In genomic region chr2:33518929-33519328, GRCh38 we compare ENCODE assay signal across 24 cellular contexts. TPM values are rescaled to one million over a fixed set of nuclear protein-coding genes. Genes with fewer than 3 reads are reported as not detected.
DNase-seq lines count a peak whose midpoint lies in the region; ATAC-seq, FAIRE-seq and TF ChIP-seq lines count a peak whose summit lies in the region.
"Had no signal": no experiment of that assay in that cellular context is flagged by ENCODE, and none has a peak within 500 bp of the region (broad histone marks: within the 10 kb centered on the region; RNA-seq: fewer than 3 reads in every experiment).

No MANE protein-coding gene starts in this region.

- H3K23ac ChIP-seq in IMR-90 (ENCODE audit: low read depth, low read length) (no peak overlapping the region), neuronal stem cell (ENCODE audit: low read depth, low read length, poor library complexity) (no peak overlapping the region)

- TF ChIP-seq RAD21 in IMR-90 (IDR thresholded peaks at IDR 0.05; ENCODE audit: low read length), result no peak

- no peak overlapping the region for H3K14ac ChIP-seq in IMR-90 (replicated peaks; ENCODE audit: low read depth, low read length)
- H3K14ac ChIP-seq in neuronal stem cell (ENCODE audit: low read length), result no peak overlapping the region

- no peak overlapping the region for H2BK12ac ChIP-seq in neuronal stem cell (ENCODE audit: low read length)

- H2BK15ac ChIP-seq in IMR-90 (ENCODE audit: low read depth, low read length), result no peak overlapping the region
- no peak overlapping the region for H2BK15ac ChIP-seq in neuronal stem cell (ENCODE audit: low read length)

- H3K4me3 Mint-ChIP-seq in astrocyte (ENCODE audit: unreplicated experiment), result no peak overlapping the region
- H3K4me3 Mint-ChIP-seq: activated naive CD8-positive, alpha-beta T cell treated with anti-CD3 and anti-CD28 coated beads, Interleukin-2, amount 10 ng/mL, durations not matched to agents 7 days and 5 days; CD4-positive, alpha-beta T cell; natural killer cell treated with Interleukin-12 subunit alpha and Interleukin-12 subunit beta and Interleukin-15 and Interleukin-18, amount 100 ng/mL, for 72 hours; stimulated activated effector memory CD8-positive, alpha-beta T cell treated with anti-CD3 and anti-CD28 coated beads, Interleukin-12 subunit alpha, Interleukin-12 subunit beta, amount 100 ng/mL, for 72 hours had no signal

- H3K18ac ChIP-seq in IMR-90 (ENCODE audit: low read depth, low read length) (no peak overlapping the region; the same call in 1 of the 2 replicates), neuronal stem cell (ENCODE audit: low read length) (no peak overlapping the region)

- H3K9me3 ChIP-seq in IMR-90 (ENCODE audit: control insufficient read depth, insufficient read depth, low read length), result no peaks in the 10 kb centered on the region
- H3K9me3 ChIP-seq in astrocyte (ENCODE audit: insufficient read depth, low read depth, low read length), result no peaks in the 10 kb centered on the region
- no peaks in the 10 kb centered on the region for H3K9me3 ChIP-seq in neuronal stem cell (replicated peaks in 1 of 2; ENCODE audit: control insufficient read depth in 2 of 2, insufficient read depth in 1 of 2, low read depth in 1 of 2, low read length in 2 of 2)
- no peaks in the 10 kb centered on the region for H3K9me3 ChIP-seq in left lung
- H3K9me3 ChIP-seq: sigmoid colon, testis had no signal

- H3K9ac ChIP-seq in IMR-90 (ENCODE audit: low read depth, low read length), result no peak overlapping the region
- H3K9ac ChIP-seq in astrocyte (ENCODE audit: low read length), result no peak overlapping the region
- no peak overlapping the region for H3K9ac ChIP-seq in neuronal stem cell (ENCODE audit: low read depth, low read length, poor library complexity)
- H3K9ac ChIP-seq: parathyroid adenoma had no signal

- no peak overlapping the region for H3K27ac Mint-ChIP-seq in astrocyte (ENCODE audit: unreplicated experiment)
- H3K27ac Mint-ChIP-seq: activated naive CD8-positive, alpha-beta T cell treated with anti-CD3 and anti-CD28 coated beads, Interleukin-2, amount 10 ng/mL, durations not matched to agents 7 days and 5 days; activated T-helper 2 cell treated with anti-CD3 and anti-CD28 coated beads, Interferon-gamma antibody, Interleukin-2, Interleukin-4, amounts not matched to agents 10 μg/mL and 5 μg/mL and 100 μg/mL, durations not matched to agents 14 hours and 24 hours and 36 hours; CD4-positive, alpha-beta T cell; natural killer cell treated with Interleukin-12 subunit alpha and Interleukin-12 subunit beta and Interleukin-15 and Interleukin-18, amount 100 ng/mL, for 72 hours; stimulated activated effector memory CD8-positive, alpha-beta T cell treated with anti-CD3 and anti-CD28 coated beads, Interleukin-12 subunit alpha, Interleukin-12 subunit beta, amount 100 ng/mL, for 72 hours had no signal

- H2BK20ac ChIP-seq in IMR-90 (ENCODE audit: low read depth, low read length), result no peak overlapping the region

- H4K8ac ChIP-seq in IMR-90 (ENCODE audit: low read depth in 2 of 2, low read length in 2 of 2) (no peak overlapping the region), neuronal stem cell (ENCODE audit: low read depth, low read length) (no peak overlapping the region)

- H3K79me1 ChIP-seq in IMR-90 (ENCODE audit: low read depth in 1 of 2, low read length in 2 of 2) (no peaks in the 10 kb centered on the region), neuronal stem cell (ENCODE audit: low read depth, low read length) (no peaks in the 10 kb centered on the region)

- H2BK5ac ChIP-seq in IMR-90 (ENCODE audit: low read depth, low read length, poor library complexity, severe bottlenecking) (no peak overlapping the region), neuronal stem cell (ENCODE audit: low read length) (no peak overlapping the region)

- in situ Hi-C loops in IMR-90 (cut with MboI; ENCODE audit: low sequenced_read_pairs), result no loop called here

- H3K4me1 Mint-ChIP-seq in astrocyte (ENCODE audit: low read depth, unreplicated experiment), result peaks cover 4% of the 10 kb centered on the region
- H3K4me1 Mint-ChIP-seq: activated naive CD8-positive, alpha-beta T cell treated with anti-CD3 and anti-CD28 coated beads, Interleukin-2, amount 10 ng/mL, durations not matched to agents 7 days and 5 days; stimulated activated effector memory CD8-positive, alpha-beta T cell treated with anti-CD3 and anti-CD28 coated beads, Interleukin-12 subunit alpha, Interleukin-12 subunit beta, amount 100 ng/mL, for 72 hours had no signal

- dilution Hi-C loops in IMR-90 (cut with HindIII; ENCODE audit: low sequenced_read_pairs, unreplicated experiment), result no loop called here

- no peak for TF ChIP-seq POLR2A in IMR-90 (IDR thresholded peaks at IDR 0.05; ENCODE audit: low read depth, low read length)

- no peak overlapping the region for H3K4me2 ChIP-seq in IMR-90 (ENCODE audit: low read depth, low read length)
- no peak overlapping the region for H3K4me2 ChIP-seq in astrocyte (ENCODE audit: low read length)
- H3K4me2 ChIP-seq in neuronal stem cell (ENCODE audit: insufficient read depth, low read length, poor library complexity, severe bottlenecking), result no peak overlapping the region

- intact Hi-C loops in IMR-90 (cut with micrococcal nuclease), result no loop called here
- intact Hi-C loops in left lung (cut with DNase I), result no loop called here

- 0 out of 2 replicates have a peak overlapping the region, but pooled peaks have one; percentile 21 for H4K91ac ChIP-seq in IMR-90 (ENCODE audit: insufficient read depth, low read depth, low read length)
- no peak overlapping the region for H4K91ac ChIP-seq in neuronal stem cell (ENCODE audit: low read depth, low read length, poor library complexity)

- H4K20me1 ChIP-seq in IMR-90 (ENCODE audit: insufficient read depth, low read length), result no peaks in the 10 kb centered on the region
- H4K20me1 ChIP-seq in astrocyte (ENCODE audit: insufficient read depth, low read length), result no peaks in the 10 kb centered on the region

- DNase-seq in AG10803 (ENCODE audit: low read depth) (peak; percentile 64), IMR-90 (peak; percentile 83), astrocyte (ENCODE audit: low read depth) (peak; percentile 32), fibroblast of pulmonary artery (ENCODE audit: low read depth) (peak; percentile 54), neuronal stem cell (ENCODE audit: low spot score) (no peak), COR-L47 (lab: John Stamatoyannopoulos, UW) (no peak), left lung (no peak), NCI-H2171 treated with DMSO at 0.1 percent for 48 hours (lab: John Stamatoyannopoulos, UW) (no peak)
- DNase-seq: activated CD8-positive, alpha-beta memory T cell treated with anti-CD3 and anti-CD28 coated beads, Interleukin-2, amount 50 U/mL, for 4 hours; activated naive CD8-positive, alpha-beta T cell treated with anti-CD3 and anti-CD28 coated beads, Interleukin-2, amount 10 ng/mL, durations not matched to agents 7 days and 5 days; CD4-positive, alpha-beta T cell; DMS79; Kasumi-1; left cardiac atrium; NCI-H146; SIG-M5; sigmoid colon; testis had no signal

- POLR2A ChIA-PET in IMR-90 (lab: Charles Lee; ENCODE audit: unreplicated experiment), result no interaction called here

- peaks cover 2% of the 10 kb centered on the region; the same call in 1 of the 2 replicates for H3K4me1 ChIP-seq in IMR-90 (ENCODE audit: control insufficient read depth, insufficient read depth, low read length)
- no peaks in the 10 kb centered on the region for H3K4me1 ChIP-seq in astrocyte (ENCODE audit: insufficient read depth, low read length)
- H3K4me1 ChIP-seq in neuronal stem cell (ENCODE audit: control insufficient read depth in 2 of 2, insufficient read depth in 1 of 2, low read depth in 1 of 2, low read length in 2 of 2), result peaks cover 0 to 3% of the 10 kb centered on the region in 2 donors
- no peaks in the 10 kb centered on the region for H3K4me1 ChIP-seq in left lung
- H3K4me1 ChIP-seq: parathyroid adenoma, testis had no signal

- no peaks in the 10 kb centered on the region for H3K9me3 Mint-ChIP-seq in astrocyte (ENCODE audit: unreplicated experiment)
- H3K9me3 Mint-ChIP-seq: activated naive CD8-positive, alpha-beta T cell treated with anti-CD3 and anti-CD28 coated beads, Interleukin-2, amount 10 ng/mL, durations not matched to agents 7 days and 5 days; activated T-helper 2 cell treated with anti-CD3 and anti-CD28 coated beads, Interferon-gamma antibody, Interleukin-2, Interleukin-4, amounts not matched to agents 10 μg/mL and 5 μg/mL and 100 μg/mL, durations not matched to agents 14 hours and 24 hours and 36 hours; CD4-positive, alpha-beta T cell; natural killer cell treated with Interleukin-12 subunit alpha and Interleukin-12 subunit beta and Interleukin-15 and Interleukin-18, amount 100 ng/mL, for 72 hours; stimulated activated effector memory CD8-positive, alpha-beta T cell treated with anti-CD3 and anti-CD28 coated beads, Interleukin-12 subunit alpha, Interleukin-12 subunit beta, amount 100 ng/mL, for 72 hours had no signal

- H3K27ac ChIP-seq in IMR-90 (ENCODE audit: insufficient read depth, low read length) (no peak overlapping the region), astrocyte (ENCODE audit: low read depth, low read length) (no peak overlapping the region), neuronal stem cell (replicated peaks; ENCODE audit: low read length) (no peak overlapping the region), left lung (no peak overlapping the region)
- H3K27ac ChIP-seq: parathyroid adenoma, sigmoid colon, testis had no signal

- FAIRE-seq in astrocyte (lab: Jason Lieb, UNC), result no peak
- FAIRE-seq: endothelial cell of umbilical vein, H1 had no signal

- no peak overlapping the region for H2AK5ac ChIP-seq in IMR-90 (ENCODE audit: low read depth, low read length)
- H2AK5ac ChIP-seq in neuronal stem cell (ENCODE audit: low read depth, low read length), result no peak overlapping the region

- TF ChIP-seq CTCF in AG10803 (conservative IDR thresholded peaks at IDR 0.05; ENCODE audit: low read length), result no peak
- TF ChIP-seq CTCF in IMR-90 (conservative IDR thresholded peaks at IDR 0.05; ENCODE audit: low read depth, low read length), result no peak
- TF ChIP-seq CTCF in astrocyte (IDR thresholded peaks at IDR 0.05; ENCODE audit: insufficient read depth, low read depth, low read length), result no peak
- no peak for TF ChIP-seq CTCF in fibroblast of pulmonary artery (IDR thresholded peaks at IDR 0.05; ENCODE audit: low read length, missing control alignments)
- no peak for TF ChIP-seq CTCF in left lung (IDR thresholded peaks at IDR 0.05)

- H3K27me3 ChIP-seq in IMR-90 (ENCODE audit: control insufficient read depth, insufficient read depth, low read length) (no peaks in the 10 kb centered on the region), astrocyte (ENCODE audit: insufficient read depth, low read length) (no peaks in the 10 kb centered on the region), neuronal stem cell (ENCODE audit: control insufficient read depth in 3 of 3, insufficient read depth in 3 of 3, low read depth in 1 of 3, low read length in 3 of 3) (no peaks in the 10 kb centered on the region), left lung (no peaks in the 10 kb centered on the region)
- H3K27me3 ChIP-seq: sigmoid colon, testis had no signal

- H3K9me1 ChIP-seq in IMR-90 (ENCODE audit: insufficient read depth, low read length), result no peaks in the 10 kb centered on the region

- H2AFZ ChIP-seq in IMR-90 (replicated peaks; ENCODE audit: low read length, poor library complexity) (no peak overlapping the region), astrocyte (ENCODE audit: low read depth, low read length) (no peak overlapping the region), neuronal stem cell (ENCODE audit: low read length) (no peak overlapping the region)
- H2AFZ ChIP-seq: parathyroid adenoma had no signal

- WGBS in IMR-90 (ENCODE audit: extremely low coverage in 2 of 2, insufficient read length in 1 of 2), 2 experiments, result no CpG with 5 or more reads among the region's 1 CpG
- no CpG with 5 or more reads among the region's 1 CpG for WGBS in neuronal stem cell (ENCODE audit: extremely low coverage in 2 of 2, insufficient read length in 2 of 2, insufficient replicate concordance in 1 of 2), 2 donors

- 0 out of 2 replicates have a peak overlapping the region, but pooled peaks have one; percentile 37 for H2BK120ac ChIP-seq in IMR-90 (ENCODE audit: low read depth, low read length)
- no peak overlapping the region for H2BK120ac ChIP-seq in neuronal stem cell (ENCODE audit: low read depth, low read length)

- no peak overlapping the region for H3K4ac ChIP-seq in IMR-90 (ENCODE audit: low read depth, low read length)
- H3K4ac ChIP-seq in neuronal stem cell (ENCODE audit: low read length), result no peak overlapping the region

- H2AK9ac ChIP-seq in IMR-90 (replicated peaks; ENCODE audit: low read depth, low read length, poor library complexity), result no peak overlapping the region

- no peak overlapping the region for H3K56ac ChIP-seq in IMR-90 (ENCODE audit: extremely low read depth, insufficient read depth, low read length)

- ATAC-seq in IMR-90 (ENCODE audit: low read depth) (peak; percentile 82), left lung (no peak)
- ATAC-seq: left cardiac atrium; natural killer cell treated with Interleukin-12 subunit alpha and Interleukin-12 subunit beta and Interleukin-15 and Interleukin-18, amount 100 ng/mL, for 72 hours; stimulated activated effector memory CD8-positive, alpha-beta T cell treated with anti-CD3 and anti-CD28 coated beads, Interleukin-12 subunit alpha, Interleukin-12 subunit beta, amount 100 ng/mL, for 72 hours had no signal

- CTCF ChIA-PET in IMR-90 (lab: Yijun Ruan, JAX), result interaction anchor here (1.0 to 1.5 kb wide), 2 partner anchors 11 to 43 kb away, joined by 3 to 5 read pairs; no protein-coding TSS in a partner anchor

- no peak overlapping the region for H4K5ac ChIP-seq in IMR-90 (ENCODE audit: low read depth, low read length)

- no peaks in the 10 kb centered on the region for H3K36me3 Mint-ChIP-seq in astrocyte (ENCODE audit: low read depth, unreplicated experiment)

- no peaks in the 10 kb centered on the region for H3K79me2 ChIP-seq in astrocyte (ENCODE audit: insufficient read depth, low read length)
- H3K79me2 ChIP-seq: parathyroid adenoma had no signal

- BruUV-seq in IMR-90 (replicated peaks; lab: Mats Ljungman, UMichigan), result no TSS peak

- H3K36me3 ChIP-seq in IMR-90 (ENCODE audit: control insufficient read depth, insufficient read depth, low read length) (no peaks in the 10 kb centered on the region), astrocyte (ENCODE audit: insufficient read depth, low read length) (no peaks in the 10 kb centered on the region), neuronal stem cell (replicated peaks in 1 of 2; ENCODE audit: control insufficient read depth in 2 of 2, insufficient read depth in 2 of 2, low read length in 2 of 2) (no peaks in the 10 kb centered on the region), left lung (peaks cover 0 to 11% of the 10 kb centered on the region in 2 donors)
- H3K36me3 ChIP-seq: sigmoid colon had no signal

- H3K4me3 ChIP-seq in AG10803 (ENCODE audit: low read length), result no peak overlapping the region
- H3K4me3 ChIP-seq in IMR-90 (ENCODE audit: insufficient read depth, low read depth, low read length), result no peak overlapping the region
- no peak overlapping the region for H3K4me3 ChIP-seq in astrocyte (ENCODE audit: insufficient read depth, low read depth, low read length)
- H3K4me3 ChIP-seq in fibroblast of pulmonary artery (replicated peaks; ENCODE audit: low read depth, low read length), result no peak overlapping the region
- no peak overlapping the region for H3K4me3 ChIP-seq in neuronal stem cell (ENCODE audit: low read length in 2 of 2)
- H3K4me3 ChIP-seq in left lung, result no peak overlapping the region
- H3K4me3 ChIP-seq: sigmoid colon, testis had no signal

- H3K27me3 Mint-ChIP-seq in astrocyte (ENCODE audit: low read depth, unreplicated experiment), result no peaks in the 10 kb centered on the region
- H3K27me3 Mint-ChIP-seq: activated naive CD8-positive, alpha-beta T cell treated with anti-CD3 and anti-CD28 coated beads, Interleukin-2, amount 10 ng/mL, durations not matched to agents 7 days and 5 days; CD4-positive, alpha-beta T cell had no signal

RNA-seq across cellular contexts. Expression of gene RASGRP3, which starts 42.5 kb away (rescaled TPM):
- total RNA-seq in IMR-90 (2012; rRNA removed) (2.5 and 3.0 TPM in 2 replicates), astrocyte (2.0 and 2.8 TPM in 2 replicates), left lung (10 to 100 TPM; 20.3 to 27.2 TPM)
- 0.87 and 1.7 TPM in 2 replicates for polyA plus RNA-seq in IMR-90 (2012; rRNA removed)
- 0.42 and 0.52 TPM in 2 replicates for polyA plus RNA-seq in IMR-90 (2012; cell fraction: cytosol; rRNA removed)
- 0.48 and 2.8 TPM in 2 replicates for polyA plus RNA-seq in IMR-90 (2012; cell fraction: nucleus; rRNA removed; ENCODE audit: low replicate concordance)
- polyA plus RNA-seq in neuronal stem cell (2013, experiment 1 of 2), result 0.01 TPM
- not detected for polyA plus RNA-seq in neuronal stem cell (2013, experiment 2 of 2)
- total RNA-seq: H1 had no signal

Comparison
In these comparisons a context has a peak if more than half of its experiments do, and no peak if none do; other contexts are left out.
1. DNase-seq: peak in AG10803 (single experiment), IMR-90 (single experiment), astrocyte (single experiment) and fibroblast of pulmonary artery (single experiment); none in neuronal stem cell (single experiment), COR-L47 (single experiment), left lung (0 of 2) and NCI-H2171 treated with DMSO at 0.1 percent for 48 hours (single experiment).